Comparison of ENCODE assay signal across 15 cellular contexts in genomic region chr16:59748531-59748930, GRCh38.
"Had no signal": no experiment of that assay in that cellular context is flagged by ENCODE, and none has a peak within 500 bp of the region (broad histone marks: within the 10 kb centered on the region; RNA-seq: fewer than 3 reads in every experiment).

No MANE protein-coding gene starts in this region.

- H3K27ac Mint-ChIP-seq: activated CD4-positive, alpha-beta memory T cell treated with anti-CD3 and anti-CD28 coated beads, Interleukin-2, amount 10 ng/mL, durations not matched to agents 7 days and 5 days; activated naive CD8-positive, alpha-beta T cell treated with anti-CD3 and anti-CD28 coated beads, Interleukin-2, amount 10 ng/mL, durations not matched to agents 7 days and 5 days; activated T-helper 17 cell treated with anti-CD3 and anti-CD28 coated beads, Interleukin-2, amount 50 U/mL, for 72 hours; brain; natural killer cell treated with Interleukin-12 subunit alpha and Interleukin-12 subunit beta and Interleukin-15 and Interleukin-18, amount 100 ng/mL, for 72 hours had no signal

- ATAC-seq: activated T-helper 17 cell treated with anti-CD3 and anti-CD28 coated beads, Interleukin-2, amount 50 U/mL, for 72 hours; lower lobe of right lung; natural killer cell treated with Interleukin-12 subunit alpha and Interleukin-12 subunit beta and Interleukin-15 and Interleukin-18, amount 100 ng/mL, for 72 hours; stimulated activated naive CD8-positive, alpha-beta T cell treated with anti-CD3 and anti-CD28 coated beads, Interleukin-15, Interleukin-2, amounts not matched to agents 100 U/mL and 50 U/mL, for 24 hours had no signal

- H3K36me3 ChIP-seq: colonic mucosa, lower lobe of right lung, tibial artery had no signal

- H3K4me3 ChIP-seq: colonic mucosa, lower lobe of right lung, tibial artery had no signal

- H3K27me3 ChIP-seq: colonic mucosa, tibial artery had no signal

- H3K9me3 ChIP-seq: colonic mucosa, lower lobe of right lung, tibial artery had no signal

- H3K36me3 Mint-ChIP-seq: activated naive CD8-positive, alpha-beta T cell treated with anti-CD3 and anti-CD28 coated beads, Interleukin-2, amount 10 ng/mL, durations not matched to agents 7 days and 5 days; brain; natural killer cell treated with Interleukin-12 subunit alpha and Interleukin-12 subunit beta and Interleukin-15 and Interleukin-18, amount 100 ng/mL, for 72 hours had no signal

- H3K27me3 Mint-ChIP-seq: activated CD4-positive, alpha-beta memory T cell treated with anti-CD3 and anti-CD28 coated beads, Interleukin-2, amount 10 ng/mL, durations not matched to agents 7 days and 5 days; activated naive CD8-positive, alpha-beta T cell treated with anti-CD3 and anti-CD28 coated beads, Interleukin-2, amount 10 ng/mL, durations not matched to agents 7 days and 5 days; activated T-helper 17 cell treated with anti-CD3 and anti-CD28 coated beads, Interleukin-2, amount 50 U/mL, for 72 hours; brain; natural killer cell treated with Interleukin-12 subunit alpha and Interleukin-12 subunit beta and Interleukin-15 and Interleukin-18, amount 100 ng/mL, for 72 hours had no signal

- DNase-seq: activated CD4-positive, alpha-beta memory T cell treated with anti-CD3 and anti-CD28 coated beads, Interleukin-2, amount 10 ng/mL, durations not matched to agents 7 days and 5 days; activated CD4-positive, alpha-beta T cell treated with anti-CD3 and anti-CD28 coated beads for 4 hours; activated naive CD4-positive, alpha-beta T cell; activated naive CD8-positive, alpha-beta T cell treated with anti-CD3 and anti-CD28 coated beads, Interleukin-2, amount 10 ng/mL, durations not matched to agents 7 days and 5 days; activated T-cell treated with anti-CD3 and anti-CD28 coated beads, Interleukin-2, amount 50 U/mL, for 1 hour; central memory CD4-positive, alpha-beta T cell; colonic mucosa; lower lobe of right lung; occipital lobe; stimulated activated naive CD8-positive, alpha-beta T cell treated with anti-CD3 and anti-CD28 coated beads, Interleukin-15, Interleukin-2, amounts not matched to agents 100 U/mL and 50 U/mL, for 24 hours; substantia nigra; tibial artery had no signal

- H3K27ac ChIP-seq: colonic mucosa, lower lobe of right lung, tibial artery had no signal

- H3K9me3 Mint-ChIP-seq: activated naive CD8-positive, alpha-beta T cell treated with anti-CD3 and anti-CD28 coated beads, Interleukin-2, amount 10 ng/mL, durations not matched to agents 7 days and 5 days; brain had no signal

- H3K4me1 Mint-ChIP-seq: activated CD4-positive, alpha-beta memory T cell treated with anti-CD3 and anti-CD28 coated beads, Interleukin-2, amount 10 ng/mL, durations not matched to agents 7 days and 5 days; activated naive CD8-positive, alpha-beta T cell treated with anti-CD3 and anti-CD28 coated beads, Interleukin-2, amount 10 ng/mL, durations not matched to agents 7 days and 5 days; activated T-helper 17 cell treated with anti-CD3 and anti-CD28 coated beads, Interleukin-2, amount 50 U/mL, for 72 hours; brain had no signal

- H3K4me3 Mint-ChIP-seq: activated CD4-positive, alpha-beta memory T cell treated with anti-CD3 and anti-CD28 coated beads, Interleukin-2, amount 10 ng/mL, durations not matched to agents 7 days and 5 days; activated naive CD8-positive, alpha-beta T cell treated with anti-CD3 and anti-CD28 coated beads, Interleukin-2, amount 10 ng/mL, durations not matched to agents 7 days and 5 days; activated T-helper 17 cell treated with anti-CD3 and anti-CD28 coated beads, Interleukin-2, amount 50 U/mL, for 72 hours; brain; natural killer cell treated with Interleukin-12 subunit alpha and Interleukin-12 subunit beta and Interleukin-15 and Interleukin-18, amount 100 ng/mL, for 72 hours had no signal

- H3K4me1 ChIP-seq: colonic mucosa, lower lobe of right lung, tibial artery had no signal
